29 cellular contexts compared by ENCODE assay signal in the genomic region with DNA sequence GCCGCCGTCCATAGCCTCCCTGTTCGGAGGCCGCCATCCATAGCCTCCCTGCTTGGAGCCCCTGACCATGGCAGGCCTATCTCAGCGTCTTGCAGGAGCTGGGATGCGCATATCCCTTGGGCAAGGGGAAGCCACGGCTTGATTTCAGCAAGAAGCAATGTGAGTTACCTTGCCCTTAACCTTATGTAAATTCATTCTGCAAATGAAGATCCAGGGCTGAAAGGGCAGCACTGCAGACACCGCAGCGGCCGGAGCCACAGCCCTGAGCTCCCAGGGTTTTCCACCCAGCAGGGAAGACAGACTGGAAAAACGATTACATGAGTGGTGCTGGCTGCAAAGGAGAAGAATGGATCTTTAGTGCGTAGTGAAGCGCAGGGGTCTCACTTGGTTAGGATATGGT.
A peak's percentile ranks its signal among the peaks of the same experiment; 100 is the strongest.
DNase-seq lines count a peak whose midpoint lies in the region; ATAC-seq and TF ChIP-seq lines count a peak whose summit lies in the region.
"Had no signal": no experiment of that assay in that cellular context is flagged by ENCODE, and none has a peak within 500 bp of the region (broad histone marks: within the 10 kb centered on the region; RNA-seq: fewer than 3 reads in every experiment).

No MANE protein-coding gene starts in this region.

- no peak for DNase-seq in MCF 10A (ENCODE audit: unreplicated experiment)
- DNase-seq in mammary epithelial cell = no peak
- no peak for DNase-seq in glutamatergic neuron
- DNase-seq in neural crest cell (ENCODE audit: low read depth, low spot score) = no peak
- DNase-seq in natural killer cell treated with Interleukin-12 subunit alpha and Interleukin-12 subunit beta and Interleukin-15 and Interleukin-18, amount 100 ng/mL, for 72 hours (ENCODE audit: low spot score) = no peak
- DNase-seq in NCI-H226 = no peak
- DNase-seq: activated CD4-positive, alpha-beta T cell treated with anti-CD3 and anti-CD28 coated beads, Interleukin-2, amount 10 ng/mL, durations not matched to agents 7 days and 5 days; activated naive CD4-positive, alpha-beta T cell treated with Interleukin-2 at 50 U/mL for 16 hours; activated T-cell treated with anti-CD3 and anti-CD28 coated beads, Interleukin-2, amount 50 U/mL, for 48 hours; AML-193; CD4-positive, alpha-beta memory T cell; effector memory CD4-positive, alpha-beta T cell; foreskin melanocyte; GOT3; left lung; naive thymus-derived CD8-positive, alpha-beta T cell; NCI-H2029 treated with DMSO at 0.1 percent for 48 hours; NCI-H526 treated with DMSO at 0.1 percent for 48 hours; right lobe of liver; Right ventricle myocardium superior; stimulated activated CD4-positive, alpha-beta T cell treated with anti-CD3 and anti-CD28 coated beads, Interleukin-12 subunit alpha, Interleukin-12 subunit beta, amount 100 ng/mL, for 4 hours; stimulated activated CD4-positive, alpha-beta T cell treated with anti-CD3 and anti-CD28 coated beads, Interleukin-4, amount 100 ng/mL, for 4 hours; stimulated activated naive CD4-positive, alpha-beta T cell treated with Interleukin-2 at 50 U/mL for 16 hours; uterus had no signal

- POLR2A ChIA-PET in MCF 10A (lab: Yijun Ruan, JAX) = no interaction called here

- H3K27me3 Mint-ChIP-seq in MCF 10A (ENCODE audit: insufficient read depth, unreplicated experiment) (peaks cover 89% of the 10 kb centered on the region), glutamatergic neuron (ENCODE audit: unreplicated experiment) (peaks cover 15% of the 10 kb centered on the region), neural crest cell (ENCODE audit: low read depth) (peaks cover 57% of the 10 kb centered on the region)
- H3K27me3 Mint-ChIP-seq in natural killer cell treated with Interleukin-12 subunit alpha and Interleukin-12 subunit beta and Interleukin-15 and Interleukin-18, amount 100 ng/mL, for 72 hours = peaks cover 16 to 20% of the 10 kb centered on the region in 2 donors

- H3K9me3 Mint-ChIP-seq in MCF 10A (ENCODE audit: unreplicated experiment) (no peaks in the 10 kb centered on the region), glutamatergic neuron (ENCODE audit: unreplicated experiment) (peaks cover 15% of the 10 kb centered on the region), neural crest cell (no peaks in the 10 kb centered on the region)
- peaks cover 5% of the 10 kb centered on the region for H3K9me3 Mint-ChIP-seq in natural killer cell treated with Interleukin-12 subunit alpha and Interleukin-12 subunit beta and Interleukin-15 and Interleukin-18, amount 100 ng/mL, for 72 hours
- H3K9me3 Mint-ChIP-seq: activated CD4-positive, alpha-beta T cell treated with anti-CD3 and anti-CD28 coated beads, Interleukin-2, amount 10 ng/mL, durations not matched to agents 7 days and 5 days; T-helper 2 cell treated with Interferon-gamma antibody and Interleukin-4, amounts not matched to agents 5 μg/mL and 100 μg/mL, for 36 hours had no signal

- peaks cover 9% of the 10 kb centered on the region for H3K4me1 Mint-ChIP-seq in MCF 10A (ENCODE audit: insufficient read depth, unreplicated experiment)
- peaks cover 13% of the 10 kb centered on the region for H3K4me1 Mint-ChIP-seq in glutamatergic neuron (ENCODE audit: low read depth, unreplicated experiment)
- H3K4me1 Mint-ChIP-seq in neural crest cell = peaks cover 18% of the 10 kb centered on the region
- H3K4me1 Mint-ChIP-seq in natural killer cell treated with Interleukin-12 subunit alpha and Interleukin-12 subunit beta and Interleukin-15 and Interleukin-18, amount 100 ng/mL, for 72 hours (ENCODE audit: low read depth in 2 of 2) = no peaks in the 10 kb centered on the region

- no peaks in the 10 kb centered on the region for H3K9me3 ChIP-seq in mammary epithelial cell (replicated peaks; ENCODE audit: insufficient read depth, low read length)
- H3K9me3 ChIP-seq: breast epithelium, left lung, right lobe of liver, testis, uterus had no signal

- H3K4me2 ChIP-seq in mammary epithelial cell (ENCODE audit: insufficient read depth, low read depth, low read length) = no peak overlapping the region

- H3K4me3 Mint-ChIP-seq in MCF 10A (ENCODE audit: unreplicated experiment) = peak overlapping the region; percentile 64
- peak overlapping the region; percentile 94 for H3K4me3 Mint-ChIP-seq in glutamatergic neuron (ENCODE audit: unreplicated experiment)
- H3K4me3 Mint-ChIP-seq in neural crest cell = peak overlapping the region; percentile 91
- H3K4me3 Mint-ChIP-seq in natural killer cell treated with Interleukin-12 subunit alpha and Interleukin-12 subunit beta and Interleukin-15 and Interleukin-18, amount 100 ng/mL, for 72 hours = no peak overlapping the region
- H3K4me3 Mint-ChIP-seq: activated CD4-positive, alpha-beta T cell treated with anti-CD3 and anti-CD28 coated beads, Interleukin-2, amount 10 ng/mL, durations not matched to agents 7 days and 5 days had no signal

- intact Hi-C loops in MCF 10A (cut with micrococcal nuclease) (loop anchor here (5.0 kb wide), 2 partner anchors 116 to 756 kb away; no protein-coding TSS in a partner anchor), mammary epithelial cell (cut with micrococcal nuclease) (no loop called here)

- TF ChIP-seq CTCF in MCF 10A (IDR thresholded peaks at IDR 0.05; ENCODE audit: unreplicated experiment) = no peak
- no peak for TF ChIP-seq CTCF in mammary epithelial cell (conservative IDR thresholded peaks at IDR 0.05 in 1 of 2, IDR thresholded peaks at IDR 0.05 in 1 of 2; ENCODE audit: extremely low read depth in 1 of 2, insufficient read depth in 1 of 2, low read depth in 1 of 2, low read length in 2 of 2)
- no peak for TF ChIP-seq CTCF in glutamatergic neuron (IDR thresholded peaks at IDR 0.05; ENCODE audit: partially characterized antibody, unreplicated experiment)
- no peak for TF ChIP-seq CTCF in neural crest cell (conservative IDR thresholded peaks at IDR 0.05)

- no peaks in the 10 kb centered on the region for H3K79me2 ChIP-seq in mammary epithelial cell (ENCODE audit: insufficient read depth, low read length)

- H4K20me1 ChIP-seq in mammary epithelial cell (ENCODE audit: insufficient read depth, low read length) = no peaks in the 10 kb centered on the region

- ATAC-seq in GM18909 (IDR thresholded peaks at IDR 0.05; ENCODE audit: poor library complexity, unreplicated experiment) (no peak), GM18861 (IDR thresholded peaks at IDR 0.05; ENCODE audit: unreplicated experiment) (no peak)
- ATAC-seq in natural killer cell treated with Interleukin-12 subunit alpha and Interleukin-12 subunit beta and Interleukin-15 and Interleukin-18, amount 100 ng/mL, for 72 hours = no peak
- ATAC-seq: naive thymus-derived CD8-positive, alpha-beta T cell had no signal

- peaks cover 8% of the 10 kb centered on the region for H3K4me1 ChIP-seq in mammary epithelial cell (ENCODE audit: insufficient read depth, low read length)
- H3K4me1 ChIP-seq: breast epithelium, uterus had no signal

- no peak overlapping the region for H3K9ac ChIP-seq in mammary epithelial cell (ENCODE audit: insufficient read depth, low read length)

- no peaks in the 10 kb centered on the region for H3K36me3 Mint-ChIP-seq in MCF 10A (ENCODE audit: insufficient read depth, unreplicated experiment)
- H3K36me3 Mint-ChIP-seq in glutamatergic neuron (ENCODE audit: unreplicated experiment) = peaks cover 9% of the 10 kb centered on the region
- H3K36me3 Mint-ChIP-seq in neural crest cell (ENCODE audit: low read depth) = peaks cover 2% of the 10 kb centered on the region
- H3K36me3 Mint-ChIP-seq in natural killer cell treated with Interleukin-12 subunit alpha and Interleukin-12 subunit beta and Interleukin-15 and Interleukin-18, amount 100 ng/mL, for 72 hours = peaks cover 7% of the 10 kb centered on the region
- H3K36me3 Mint-ChIP-seq: CD4-positive, alpha-beta memory T cell had no signal

- CTCF ChIA-PET in MCF 10A (lab: Yijun Ruan, JAX) (interaction anchor here (0.6 to 1.1 kb wide), 7 partner anchors 11 to 1589 kb away, joined by 3 to 4 read pairs (median 3); no protein-coding TSS in a partner anchor), mammary epithelial cell (lab: Charles Lee; ENCODE audit: low non-redundant PET) (interaction anchor here (0.7 kb wide), 1 partner anchor 1212 kb away, joined by 5 read pairs; no protein-coding TSS in a partner anchor)

- H3K4me3 ChIP-seq in mammary epithelial cell (replicated peaks in 1 of 3; ENCODE audit: insufficient read depth in 1 of 3, low read depth in 2 of 3, low read length in 3 of 3) = no peak overlapping the region
- H3K4me3 ChIP-seq: left lung, uterus had no signal

- H3K27ac ChIP-seq in mammary epithelial cell (ENCODE audit: insufficient read depth, low read depth, low read length) = no peak overlapping the region
- H3K27ac ChIP-seq: breast epithelium, left lung, right lobe of liver, testis, uterus had no signal

- in situ Hi-C loops in mammary epithelial cell (cut with MboI; ENCODE audit: low sequenced_read_pairs in 2 of 2) = no loop called here

- WGBS in mammary epithelial cell (ENCODE audit: low coverage, missing lambda C conversion rate) = 91% methylated on average over 12 of the region's 13 CpGs

- H3K27ac Mint-ChIP-seq in MCF 10A (ENCODE audit: low read depth, unreplicated experiment) (no peak overlapping the region), glutamatergic neuron (ENCODE audit: unreplicated experiment) (peak overlapping the region; percentile 84), neural crest cell (ENCODE audit: unreplicated experiment) (no peak overlapping the region)
- no peak overlapping the region for H3K27ac Mint-ChIP-seq in natural killer cell treated with Interleukin-12 subunit alpha and Interleukin-12 subunit beta and Interleukin-15 and Interleukin-18, amount 100 ng/mL, for 72 hours
- H3K27ac Mint-ChIP-seq: activated CD4-positive, alpha-beta T cell treated with anti-CD3 and anti-CD28 coated beads, Interleukin-2, amount 10 ng/mL, durations not matched to agents 7 days and 5 days; CD4-positive, alpha-beta memory T cell; T-helper 2 cell treated with Interferon-gamma antibody and Interleukin-4, amounts not matched to agents 5 μg/mL and 100 μg/mL, for 36 hours had no signal

- BruUV-seq in MCF 10A (replicated peaks; lab: Mats Ljungman, UMichigan) = no TSS peak
- BruUV-seq in mammary epithelial cell (replicated peaks; lab: Mats Ljungman, UMichigan) = no TSS peak

- dilution Hi-C loops in mammary epithelial cell (cut with HindIII; ENCODE audit: low sequenced_read_pairs) = no loop called here

- H3K27me3 ChIP-seq in mammary epithelial cell (ENCODE audit: insufficient read depth, low read length) = peaks cover 16% of the 10 kb centered on the region
- H3K27me3 ChIP-seq: right lobe of liver, testis, uterus had no signal

- H2AFZ ChIP-seq in mammary epithelial cell (ENCODE audit: low read depth, low read length) = no peak overlapping the region

- no peaks in the 10 kb centered on the region for H3K36me3 ChIP-seq in mammary epithelial cell (ENCODE audit: insufficient read depth, low read length)
- H3K36me3 ChIP-seq: breast epithelium, left lung, right lobe of liver, uterus had no signal
